In the genomic region with DNA sequence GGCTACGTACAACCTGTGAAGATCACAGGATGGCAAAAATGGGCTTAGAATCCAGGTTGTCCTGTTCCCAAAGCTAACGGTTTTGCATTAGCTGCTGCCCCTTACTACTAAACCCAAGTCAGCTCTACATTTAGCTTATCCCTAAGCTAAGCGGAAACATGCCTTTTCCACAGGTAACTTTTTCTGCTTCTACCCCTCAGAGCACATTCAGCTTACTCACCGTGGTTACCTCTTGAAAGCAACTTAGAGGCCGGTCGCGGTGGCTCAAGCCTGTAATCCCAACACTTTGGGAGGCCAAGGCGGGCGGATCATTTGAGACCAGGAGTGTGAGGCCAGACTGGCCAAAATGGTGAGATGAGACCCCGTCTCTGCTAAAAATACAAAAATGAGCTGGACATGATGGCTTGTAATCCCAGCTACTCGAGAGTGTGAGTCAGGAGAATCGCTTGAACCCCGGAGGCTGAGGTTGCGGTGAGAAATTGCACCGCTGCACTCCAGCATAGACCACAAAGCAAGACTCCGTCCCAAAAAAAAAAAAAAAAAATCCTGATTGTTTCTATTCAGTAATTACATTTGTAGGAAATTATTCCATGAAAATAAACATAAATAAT, we compare ENCODE assay signal across 8 cellular contexts. TPM values are rescaled to one million over a fixed set of nuclear protein-coding genes. Genes with fewer than 3 reads are reported as not detected.
DNase-seq lines count a peak whose midpoint lies in the region; ATAC-seq and TF ChIP-seq lines count a peak whose summit lies in the region.

No MANE protein-coding gene starts in this region.

- peaks cover 58% of the 10 kb centered on the region for H3K4me1 Mint-ChIP-seq in dendritic cell treated with granulocyte-macrophage colony-stimulating factor and Interleukin-4, amounts not matched to agents 40 ng/mL and 50 ng/mL, for 4 days (ENCODE audit: low read depth)
- H3K4me1 Mint-ChIP-seq in natural killer cell = peaks cover 35% of the 10 kb centered on the region in 2 donors

- no peaks in the 10 kb centered on the region for H3K9me2 ChIP-seq in OCI-LY1 (ENCODE audit: low read depth, low read length)

- no peaks in the 10 kb centered on the region for H3K27me3 ChIP-seq in OCI-LY1 (ENCODE audit: insufficient read depth, low read length)

- peak overlapping the region; percentile 97 for H3K4me3 Mint-ChIP-seq in dendritic cell treated with granulocyte-macrophage colony-stimulating factor and Interleukin-4, amounts not matched to agents 40 ng/mL and 50 ng/mL, for 4 days
- H3K4me3 Mint-ChIP-seq in natural killer cell = peak overlapping the region; percentile 99

- peak overlapping the region; percentile 75 for H3K4me2 ChIP-seq in OCI-LY1 (ENCODE audit: low read length)

- no peak for ATAC-seq in natural killer cell
- no peak for ATAC-seq in HG03342 (IDR thresholded peaks at IDR 0.05; ENCODE audit: unreplicated experiment)

- H3K27ac ChIP-seq in OCI-LY1 (ENCODE audit: low read depth, low read length, poor library complexity, severe bottlenecking) = peak overlapping the region; percentile 83

- peak; percentile 25 for DNase-seq in ELR (ENCODE audit: low read depth)
- DNase-seq in natural killer cell = peak; percentile 18
- no peak for DNase-seq in NCI-H187 treated with DMSO at 0.1 percent for 48 hours (lab: John Stamatoyannopoulos, UW)
- no peak for DNase-seq in T1000 (lab: John Stamatoyannopoulos, UW)
- no peak for DNase-seq in OCI-M2 (lab: John Stamatoyannopoulos, UW; ENCODE audit: unreplicated experiment)

- H3K27me3 Mint-ChIP-seq in dendritic cell treated with granulocyte-macrophage colony-stimulating factor and Interleukin-4, amounts not matched to agents 40 ng/mL and 50 ng/mL, for 4 days = no peaks in the 10 kb centered on the region
- H3K27me3 Mint-ChIP-seq in natural killer cell (ENCODE audit: low read depth in 2 of 2) = peaks cover 20 to 26% of the 10 kb centered on the region in 2 donors

- H3K36me3 ChIP-seq in OCI-LY1 (ENCODE audit: insufficient read depth, low read length) = peaks cover 7% of the 10 kb centered on the region; the same call in 1 of the 2 replicates

- H3K9ac ChIP-seq in OCI-LY1 (ENCODE audit: low read length) = peak overlapping the region; percentile 73

- peak overlapping the region; percentile 96 for H3K27ac Mint-ChIP-seq in dendritic cell treated with granulocyte-macrophage colony-stimulating factor and Interleukin-4, amounts not matched to agents 40 ng/mL and 50 ng/mL, for 4 days
- peak overlapping the region; percentile 94 to 100 for H3K27ac Mint-ChIP-seq in natural killer cell

- H3K9me3 ChIP-seq in OCI-LY1 (ENCODE audit: low read length) = no peaks in the 10 kb centered on the region

- peaks cover 12% of the 10 kb centered on the region for H3K36me3 Mint-ChIP-seq in dendritic cell treated with granulocyte-macrophage colony-stimulating factor and Interleukin-4, amounts not matched to agents 40 ng/mL and 50 ng/mL, for 4 days (ENCODE audit: low read depth)
- no peaks in the 10 kb centered on the region for H3K36me3 Mint-ChIP-seq in natural killer cell

- H3F3A ChIP-seq in OCI-LY1 (ENCODE audit: insufficient read depth, low read length) = no peaks in the 10 kb centered on the region

- H3K4me1 ChIP-seq in OCI-LY1 (ENCODE audit: insufficient read depth, low read length, severe bottlenecking) = peaks cover 55% of the 10 kb centered on the region

- H3K79me2 ChIP-seq in OCI-LY1 (ENCODE audit: insufficient read depth, low read length) = peaks cover 40% of the 10 kb centered on the region

- no peaks in the 10 kb centered on the region for H4K20me1 ChIP-seq in OCI-LY1 (ENCODE audit: insufficient read depth, low read length)

- no peaks in the 10 kb centered on the region for H3K9me3 Mint-ChIP-seq in dendritic cell treated with granulocyte-macrophage colony-stimulating factor and Interleukin-4, amounts not matched to agents 40 ng/mL and 50 ng/mL, for 4 days
- H3K9me3 Mint-ChIP-seq in natural killer cell = no peaks in the 10 kb centered on the region

- H3K4me3 ChIP-seq in OCI-LY1 (ENCODE audit: low read depth, low read length, poor library complexity, severe bottlenecking) = peak overlapping the region; percentile 63

- intact Hi-C loops in dendritic cell treated with granulocyte-macrophage colony-stimulating factor and Interleukin-4, amounts not matched to agents 40 ng/mL and 50 ng/mL, for 4 days (cut with micrococcal nuclease) = loop anchor here (2.0 to 10.0 kb wide), 3 partner anchors 50 to 150 kb away; partner anchors contain the start of genes DENND5A and ZNF143
- intact Hi-C loops in natural killer cell (cut with micrococcal nuclease) = loop anchor here (1.0 to 2.0 kb wide), 2 partner anchors 34 to 49 kb away; no protein-coding TSS in a partner anchor

- TF ChIP-seq CTCF in OCI-LY1 (IDR thresholded peaks at IDR 0.05; ENCODE audit: low read length) (no peak; the same call in 1 of the 2 replicates), natural killer cell (IDR thresholded peaks at IDR 0.05) (no peak)

- H2AFZ ChIP-seq in OCI-LY1 (ENCODE audit: low read length) = no peak overlapping the region; the same call in 1 of the 2 replicates

RNA-seq across cellular contexts. Expression of gene TMEM41B, which starts 0.8 kb away (rescaled TPM):
- 10 to 100 TPM; 28.1 to 37.0 (median 34.0) TPM for total RNA-seq in natural killer cell

RNA-seq across cellular contexts. Expression of gene DENND5A, which starts 50.0 kb away (rescaled TPM):
- 10 to 100 TPM; 23.8 to 42.5 (median 38.7) TPM for total RNA-seq in natural killer cell

Comparison
In these comparisons a context has a peak if more than half of its experiments do, and no peak if none do; other contexts are left out.
1. DNase-seq: peak in ELR (single experiment) and natural killer cell (single experiment); none in NCI-H187 treated with DMSO at 0.1 percent for 48 hours (single experiment), T1000 (single experiment) and OCI-M2 (single experiment).